Comparison of ENCODE assay signal across 1 cellular context in genomic region chr11:36509694-36510566, GRCh38.
A peak's percentile ranks its signal among the peaks of the same experiment; 100 is the strongest.
TF ChIP-seq lines count a peak whose summit lies in the region.

Gene TRAF6, minus strand, starts transcription at chr11:36510272. Its CDS starts 8,757 bp downstream, at chr11:36501515.

TF ChIP-seq in HepG2, 621 proteins besides CTCF, POLR2A, EP300 and RAD21 (continued from another document and continues in another):
- TF ChIP-seq KDM5A (IDR thresholded peaks at IDR 0.05; ENCODE audit: borderline replicate concordance, low read length) (peak; percentile 61; the same call in 1 of the 2 replicates), JUNB (CRISPR knock-in tag; IDR thresholded peaks at IDR 0.05; ENCODE audit: borderline replicate concordance) (no peak), TGIF2 (CRISPR knock-in tag; IDR thresholded peaks at IDR 0.05) (peak; percentile 86), ARNTL (CRISPR knock-in tag; IDR thresholded peaks at IDR 0.05) (peak; percentile 34; the same call in 1 of the 2 replicates), ZNF550 (CRISPR knock-in tag; IDR thresholded peaks at IDR 0.05; ENCODE audit: borderline replicate concordance) (peak; percentile 78; the same call in 1 of the 2 replicates), PRDM4 (CRISPR knock-in tag; IDR thresholded peaks at IDR 0.05; ENCODE audit: borderline replicate concordance) (no peak), FOXC1 (CRISPR knock-in tag; IDR thresholded peaks at IDR 0.05; ENCODE audit: borderline replicate concordance) (peak; percentile 68), SOX6 (IDR thresholded peaks at IDR 0.05) (no peak), SOX6 (CRISPR knock-in tag; IDR thresholded peaks at IDR 0.05) (peak; percentile 70), MTF2 (CRISPR knock-in tag; IDR thresholded peaks at IDR 0.05; ENCODE audit: borderline replicate concordance) (peak; percentile 94), RXRA (CRISPR knock-in tag; IDR thresholded peaks at IDR 0.05) (peak; percentile 59), ZNF205 (CRISPR knock-in tag; IDR thresholded peaks at IDR 0.05) (peak; percentile 84; the same call in 1 of the 2 replicates), ZNF766 (CRISPR knock-in tag; IDR thresholded peaks at IDR 0.05; ENCODE audit: borderline replicate concordance) (peak; percentile 71; the same call in 1 of the 2 replicates), HINFP (CRISPR knock-in tag; IDR thresholded peaks at IDR 0.05; ENCODE audit: low read depth) (no peak; the same call in 1 of the 2 replicates), ZNF780A (CRISPR knock-in tag; IDR thresholded peaks at IDR 0.05) (no peak), ZNF274 (CRISPR knock-in tag; IDR thresholded peaks at IDR 0.05) (0 out of 2 replicates have a peak, but pooled peaks have one; percentile 38), ZNF556 (CRISPR knock-in tag; IDR thresholded peaks at IDR 0.05; ENCODE audit: borderline replicate concordance) (peak; percentile 59), NCOR1 (IDR thresholded peaks at IDR 0.05; ENCODE audit: borderline replicate concordance, low read length) (no peak), ZNF770 (CRISPR knock-in tag; IDR thresholded peaks at IDR 0.05) (peak; percentile 97), ATF7-NPFF (CRISPR knock-in tag; IDR thresholded peaks at IDR 0.05; ENCODE audit: low read depth) (peak; percentile 86), ZNF260 (CRISPR knock-in tag; IDR thresholded peaks at IDR 0.05; ENCODE audit: borderline replicate concordance, low read depth) (no peak), ZNF652 (CRISPR knock-in tag; IDR thresholded peaks at IDR 0.05; ENCODE audit: borderline replicate concordance, low read depth) (no peak), AGO2 (optimal IDR thresholded peaks at IDR 0.05; ENCODE audit: low read depth, low read length) (peak; percentile 78), PHB2 (IDR thresholded peaks at IDR 0.05; ENCODE audit: partially characterized antibody) (no peak), THAP7 (CRISPR knock-in tag; IDR thresholded peaks at IDR 0.05) (peak; percentile 95), NFIB (CRISPR knock-in tag; IDR thresholded peaks at IDR 0.05; ENCODE audit: borderline replicate concordance) (no peak), PRDM10 (CRISPR knock-in tag; IDR thresholded peaks at IDR 0.05; ENCODE audit: low read depth) (peak; percentile 57; the same call in 1 of the 2 replicates), ATF6 (CRISPR knock-in tag; conservative IDR thresholded peaks at IDR 0.05) (peak; percentile 87; the same call in 1 of the 2 replicates), MNT (IDR thresholded peaks at IDR 0.05) (no peak), THRA (CRISPR knock-in tag; IDR thresholded peaks at IDR 0.05; ENCODE audit: borderline replicate concordance) (peak; percentile 55; the same call in 1 of the 2 replicates), ZNF224 (CRISPR knock-in tag; IDR thresholded peaks at IDR 0.05) (peak; percentile 41; the same call in 1 of the 2 replicates), PAX8 (CRISPR knock-in tag; IDR thresholded peaks at IDR 0.05; ENCODE audit: borderline replicate concordance) (0 out of 2 replicates have a peak, but pooled peaks have one; percentile 26), ARID2 (CRISPR knock-in tag; IDR thresholded peaks at IDR 0.05; ENCODE audit: borderline replicate concordance) (no peak), BRF2 (CRISPR knock-in tag; IDR thresholded peaks at IDR 0.05) (peak; percentile 64; the same call in 1 of the 2 replicates), SUZ12 (IDR thresholded peaks at IDR 0.05; ENCODE audit: low read depth, low read length) (no peak), HNF1B (CRISPR knock-in tag; IDR thresholded peaks at IDR 0.05) (peak; percentile 73), ZSCAN9 (CRISPR knock-in tag; IDR thresholded peaks at IDR 0.05; ENCODE audit: borderline replicate concordance) (peak; percentile 66; the same call in 1 of the 2 replicates), ZNF101 (CRISPR knock-in tag; IDR thresholded peaks at IDR 0.05; ENCODE audit: borderline replicate concordance, low read depth) (0 out of 2 replicates have a peak, but pooled peaks have one; percentile 73), MXD3 (CRISPR knock-in tag; IDR thresholded peaks at IDR 0.05) (peak; percentile 72; the same call in 1 of the 2 replicates)
